21 cellular contexts compared by ENCODE assay signal in genomic region chrX:31894152-31894551, GRCh38.
DNase-seq lines count a peak whose midpoint lies in the region; TF ChIP-seq lines count a peak whose summit lies in the region.
"Had no signal": no experiment of that assay in that cellular context is flagged by ENCODE, and none has a peak within 500 bp of the region (broad histone marks: within the 10 kb centered on the region; RNA-seq: fewer than 3 reads in every experiment).

No MANE protein-coding gene starts in this region.

- peaks cover 2% of the 10 kb centered on the region for H3K36me3 Mint-ChIP-seq in neural progenitor cell
- H3K36me3 Mint-ChIP-seq: CD4-positive, CD25-positive, alpha-beta regulatory T cell had no signal

- no peak overlapping the region for H2AFZ ChIP-seq in neural progenitor cell (replicated peaks)

- TF ChIP-seq CTCF in epithelial cell of proximal tubule (conservative IDR thresholded peaks at IDR 0.05; ENCODE audit: low read depth, low read length) (no peak), neural progenitor cell (IDR thresholded peaks at IDR 0.05) (no peak), testis (IDR thresholded peaks at IDR 0.05) (no peak)

- H3K36me3 ChIP-seq in neural progenitor cell, result no peaks in the 10 kb centered on the region
- H3K36me3 ChIP-seq in testis (ENCODE audit: low read depth, missing control alignments), result no peaks in the 10 kb centered on the region
- H3K36me3 ChIP-seq: Peyer's patch had no signal

- H3K4me3 ChIP-seq in epithelial cell of proximal tubule (ENCODE audit: low read depth, low read length) (no peak overlapping the region), neural progenitor cell (no peak overlapping the region), testis (no peak overlapping the region)
- H3K4me3 ChIP-seq: GM12878, Peyer's patch had no signal

- no peaks in the 10 kb centered on the region for H3K79me2 ChIP-seq in neural progenitor cell (ENCODE audit: low read depth)

- H3K9ac ChIP-seq in neural progenitor cell, result no peak overlapping the region

- H3K27me3 ChIP-seq in neural progenitor cell (no peaks in the 10 kb centered on the region), testis (no peaks in the 10 kb centered on the region)
- H3K27me3 ChIP-seq: Peyer's patch had no signal

- TF ChIP-seq POLR2A in testis (IDR thresholded peaks at IDR 0.05), result no peak

- WGBS in testis, 2 donors, result 78 to 83% methylated on average over 7 of the region's 7 CpGs

- peaks cover 11% of the 10 kb centered on the region for H3F3A ChIP-seq in neural progenitor cell (ENCODE audit: low read depth)

- H3K4me3 Mint-ChIP-seq in neural progenitor cell, result no peak overlapping the region
- H3K4me3 Mint-ChIP-seq: CD4-positive, CD25-positive, alpha-beta regulatory T cell had no signal

- peaks cover 11% of the 10 kb centered on the region for H3K4me1 ChIP-seq in neural progenitor cell
- no peaks in the 10 kb centered on the region for H3K4me1 ChIP-seq in testis
- H3K4me1 ChIP-seq: Peyer's patch had no signal

- H3K4me2 ChIP-seq in neural progenitor cell, result no peak overlapping the region

- H3K9me3 ChIP-seq in neural progenitor cell (ENCODE audit: low read depth) (no peaks in the 10 kb centered on the region), testis (no peaks in the 10 kb centered on the region)
- H3K9me3 ChIP-seq: Peyer's patch had no signal

- H4K20me1 ChIP-seq in neural progenitor cell (ENCODE audit: low read depth), result no peaks in the 10 kb centered on the region

- peaks cover 2% of the 10 kb centered on the region for H3K9me3 Mint-ChIP-seq in neural progenitor cell

- H3K4me1 Mint-ChIP-seq in neural progenitor cell, result peaks cover 23% of the 10 kb centered on the region
- H3K4me1 Mint-ChIP-seq: CD4-positive, CD25-positive, alpha-beta regulatory T cell had no signal

- intact Hi-C loops in testis (cut with DNase I; ENCODE audit: low total_unique reads), result no loop called here

- DNase-seq in COR-L47 (lab: John Stamatoyannopoulos, UW) (peak; percentile 83), NCI-H69 (lab: John Stamatoyannopoulos, UW) (peak; percentile 84), epithelial cell of proximal tubule (ENCODE audit: low read depth) (peak; percentile 31), neural progenitor cell (ENCODE audit: low spot score) (peak; percentile 4), testis (no peak), CD1c-positive myeloid dendritic cell (ENCODE audit: extremely low spot score) (no peak), NCI-H1694 treated with DMSO at 0.1 percent for 48 hours (lab: John Stamatoyannopoulos, UW) (no peak)
- DNase-seq: CD4-positive, CD25-positive, alpha-beta regulatory T cell; GDM1; NCI-H1092; NCI-H1417 treated with DMSO at 0.1 percent for 48 hours; NCI-H187; NCI-H2081 treated with DMSO at 0.1 percent for 48 hours; NCI-H2171; NCI-H226; NCI-H510A; NCI-H82; Peyer's patch; SHP77 treated with DMSO at 0.1 percent for 48 hours had no signal

- no peaks in the 10 kb centered on the region for H3K27me3 Mint-ChIP-seq in neural progenitor cell (ENCODE audit: insufficient read depth, low read depth)
- H3K27me3 Mint-ChIP-seq: CD4-positive, CD25-positive, alpha-beta regulatory T cell had no signal

- peak overlapping the region; percentile 58 for H3K27ac ChIP-seq in neural progenitor cell
- H3K27ac ChIP-seq in testis, result no peak overlapping the region
- H3K27ac ChIP-seq: HL-60, Peyer's patch had no signal

- H3K27ac Mint-ChIP-seq in neural progenitor cell, result peak overlapping the region; percentile 42
- H3K27ac Mint-ChIP-seq: CD4-positive, CD25-positive, alpha-beta regulatory T cell had no signal

Comparison
In these comparisons a context has a peak if more than half of its experiments do, and no peak if none do; other contexts are left out.
1. DNase-seq: peak in COR-L47 (single experiment), NCI-H69 (single experiment), epithelial cell of proximal tubule (single experiment) and neural progenitor cell (single experiment); none in testis (single experiment), CD1c-positive myeloid dendritic cell (single experiment) and NCI-H1694 treated with DMSO at 0.1 percent for 48 hours (single experiment).